In genomic region chr11:24422371-24422770, GRCh38 we compare ENCODE assay signal across 18 cellular contexts.
DNase-seq lines count a peak whose midpoint lies in the region; ATAC-seq, FAIRE-seq and TF ChIP-seq lines count a peak whose summit lies in the region.
"Had no signal": no experiment of that assay in that cellular context is flagged by ENCODE, and none has a peak within 500 bp of the region (broad histone marks: within the 10 kb centered on the region; RNA-seq: fewer than 3 reads in every experiment).

No MANE protein-coding gene starts in this region.

- H3K4me1 ChIP-seq in trophoblast cell (ENCODE audit: control insufficient read depth in 1 of 2, insufficient read depth in 2 of 2, low read length in 2 of 2): peaks cover 0 to 5% of the 10 kb centered on the region in 2 experiments

- no peaks in the 10 kb centered on the region for H3K27me3 ChIP-seq in trophoblast cell (ENCODE audit: insufficient read depth, low read length)

- no peak for FAIRE-seq in H54 (lab: Jason Lieb, UNC)
- FAIRE-seq: HTR-8/SVneo, K562 had no signal

- H3K36me3 ChIP-seq in trophoblast cell (ENCODE audit: control insufficient read depth in 1 of 2, insufficient read depth in 2 of 2, low read length in 2 of 2): no peaks in the 10 kb centered on the region

- H2BK12ac ChIP-seq in trophoblast cell (ENCODE audit: low read length): no peak overlapping the region

- no peaks in the 10 kb centered on the region for H3K79me2 ChIP-seq in trophoblast cell (ENCODE audit: control insufficient read depth, insufficient read depth, low read length, poor library complexity)

- no peak overlapping the region for H3K14ac ChIP-seq in trophoblast cell (ENCODE audit: low read length)

- H2AFZ ChIP-seq in trophoblast cell (ENCODE audit: insufficient read depth, low read length, poor library complexity): no peak overlapping the region

- no peak overlapping the region for H2BK5ac ChIP-seq in trophoblast cell (ENCODE audit: low read depth, low read length, poor library complexity)

- no peak overlapping the region for H4K8ac ChIP-seq in trophoblast cell (ENCODE audit: low read depth, low read length)

- no peak overlapping the region for H3K4ac ChIP-seq in trophoblast cell (ENCODE audit: low read depth, low read length)

- TF ChIP-seq CTCF in RWPE1 (conservative IDR thresholded peaks at IDR 0.05; ENCODE audit: low read depth) (no peak), choroid plexus epithelial cell (conservative IDR thresholded peaks at IDR 0.05; ENCODE audit: low read depth, low read length) (no peak)

- H3K9me3 ChIP-seq in trophoblast cell (ENCODE audit: insufficient read depth, low read depth, low read length): no peaks in the 10 kb centered on the region

- no peak overlapping the region for H4K91ac ChIP-seq in trophoblast cell (ENCODE audit: low read depth, low read length)

- no peak overlapping the region for H3K9ac ChIP-seq in trophoblast cell (ENCODE audit: low read length)

- no peak overlapping the region for H3K27ac ChIP-seq in RWPE1
- no peak overlapping the region for H3K27ac ChIP-seq in trophoblast cell (ENCODE audit: low read depth, low read length)

- no CpG with 5 or more reads among the region's 1 CpG for WGBS in trophoblast cell (ENCODE audit: extremely low coverage, insufficient coverage, insufficient read length)

- no peak overlapping the region for H3K4me3 ChIP-seq in choroid plexus epithelial cell (ENCODE audit: low read depth, low read length)
- no peak overlapping the region for H3K4me3 ChIP-seq in trophoblast cell (ENCODE audit: low read depth, low read length)
- H3K4me3 ChIP-seq: K562 had no signal

- ATAC-seq in HG02885 (IDR thresholded peaks at IDR 0.05; ENCODE audit: poor library complexity, unreplicated experiment) (no peak), HG02588 (IDR thresholded peaks at IDR 0.05; ENCODE audit: unreplicated experiment) (no peak)
- ATAC-seq: K562, Panc1 had no signal

- no peak overlapping the region for H3K23ac ChIP-seq in trophoblast cell (ENCODE audit: low read length)

- no peak for TF ChIP-seq POLR2A in H54 (IDR thresholded peaks at IDR 0.05; ENCODE audit: low read depth, low read length)

- DNase-seq in GM03348 (ENCODE audit: low spot score) (peak; percentile 31), RWPE1 (ENCODE audit: low spot score) (peak; percentile 3), choroid plexus epithelial cell (ENCODE audit: low read depth) (peak; percentile 68), trophoblast cell (peak; percentile 9 to 53), H54 (ENCODE audit: insufficient read length, low spot score) (no peak), mesenteric fat pad (ENCODE audit: low spot score) (no peak)
- DNase-seq: CD4-positive, CD25-positive, alpha-beta regulatory T cell; DMS79; HCEC 1CT; NCI-H1694; NCI-H2107; NCI-H345; Right ventricle myocardium superior had no signal

- H2BK120ac ChIP-seq in trophoblast cell (ENCODE audit: insufficient read depth, low read length, poor library complexity): no peak overlapping the region

- H3K4me2 ChIP-seq in trophoblast cell (ENCODE audit: low read length): no peak overlapping the region

- no peak overlapping the region for H3K18ac ChIP-seq in trophoblast cell (ENCODE audit: low read length)

- no peak overlapping the region for H2AK5ac ChIP-seq in trophoblast cell (ENCODE audit: low read length)

- CTCF ChIA-PET in RWPE1 (lab: Yijun Ruan, JAX): interaction anchor here (0.5 to 0.6 kb wide), 2 partner anchors 9 to 82 kb away, joined by 3 to 4 read pairs; no protein-coding TSS in a partner anchor

- peaks cover 7% of the 10 kb centered on the region for H3K79me1 ChIP-seq in trophoblast cell (ENCODE audit: low read length)

- H4K12ac ChIP-seq in trophoblast cell (ENCODE audit: low read depth, low read length): no peak overlapping the region

- POLR2A ChIA-PET in RWPE1 (lab: Yijun Ruan, JAX; ENCODE audit: low non-redundant PET): no interaction called here

Comparison
In these comparisons a context has a peak if more than half of its experiments do, and no peak if none do; other contexts are left out.
1. DNase-seq: peak in GM03348 (single experiment), RWPE1 (single experiment), choroid plexus epithelial cell (single experiment) and trophoblast cell (2 of 2); none in H54 (single experiment) and mesenteric fat pad (single experiment).